Comparison of ENCODE assay signal across 11 cellular contexts in genomic region chr16:14007460-14007859, GRCh38.
A peak's percentile ranks its signal among the peaks of the same experiment; 100 is the strongest.
DNase-seq lines count a peak whose midpoint lies in the region; ATAC-seq, FAIRE-seq and TF ChIP-seq lines count a peak whose summit lies in the region.
"Had no signal": no experiment of that assay in that cellular context is flagged by ENCODE, and none has a peak within 500 bp of the region (broad histone marks: within the 10 kb centered on the region; RNA-seq: fewer than 3 reads in every experiment).

No MANE protein-coding gene starts in this region.

- TF ChIP-seq CTCF in MCF 10A (IDR thresholded peaks at IDR 0.05; ENCODE audit: unreplicated experiment) = no peak
- no peak for TF ChIP-seq CTCF in breast epithelium (IDR thresholded peaks at IDR 0.05)
- no peak for TF ChIP-seq CTCF in astrocyte of the cerebellum (IDR thresholded peaks at IDR 0.05; ENCODE audit: low read depth, low read length, missing control alignments)
- TF ChIP-seq CTCF in type B pancreatic cell (conservative IDR thresholded peaks at IDR 0.05) = peak; percentile 19
- TF ChIP-seq CTCF in pancreas (IDR thresholded peaks at IDR 0.05) = no peak

- H3K27ac Mint-ChIP-seq in MCF 10A (ENCODE audit: low read depth, unreplicated experiment) (peak overlapping the region; percentile 28), type B pancreatic cell (no peak overlapping the region)
- H3K27ac Mint-ChIP-seq: T-helper 1 cell treated with Interleukin-12 subunit alpha and Interleukin-12 subunit beta and Interleukin-4 antibody, amounts not matched to agents 30 μg/mL and 1 μg/mL, for 36 hours had no signal

- WGBS in pancreas, 2 donors = 69% methylated on average over 5 of the region's 5 CpGs

- DNase-seq in MCF 10A (ENCODE audit: unreplicated experiment) (peak; percentile 91), breast epithelium (ENCODE audit: low spot score in 2 of 2) (no peak), HT1080 (ENCODE audit: low read depth) (peak; percentile 65), astrocyte of the cerebellum (ENCODE audit: low read depth) (peak; percentile 72), type B pancreatic cell (ENCODE audit: extremely low spot score, unreplicated experiment) (no peak), pancreas (no peak)
- DNase-seq: foreskin melanocyte had no signal

- H3K27me3 Mint-ChIP-seq in MCF 10A (ENCODE audit: insufficient read depth, unreplicated experiment) = no peaks in the 10 kb centered on the region
- H3K27me3 Mint-ChIP-seq in type B pancreatic cell = peaks cover 7% of the 10 kb centered on the region

- H3K27me3 ChIP-seq in breast epithelium (no peaks in the 10 kb centered on the region), pancreas (no peaks in the 10 kb centered on the region)
- H3K27me3 ChIP-seq: BLaER1 had no signal

- H3K36me3 ChIP-seq in breast epithelium (no peaks in the 10 kb centered on the region), pancreas (no peaks in the 10 kb centered on the region)
- H3K36me3 ChIP-seq: BLaER1 had no signal

- POLR2A ChIA-PET in MCF 10A (lab: Yijun Ruan, JAX) = interaction anchor here (0.6 to 1.2 kb wide), 2 partner anchors 50 to 56 kb away, joined by 3 to 7 read pairs; no protein-coding TSS in a partner anchor

- no peak for ATAC-seq in GM21423 (IDR thresholded peaks at IDR 0.05; ENCODE audit: unreplicated experiment)
- no peak for ATAC-seq in pancreas
- ATAC-seq in HG03520 (IDR thresholded peaks at IDR 0.05; ENCODE audit: unreplicated experiment) = no peak

- no TSS peak for BruUV-seq in MCF 10A (replicated peaks; lab: Mats Ljungman, UMichigan)

- no peak for FAIRE-seq in pancreas (lab: Jason Lieb, UNC)

- TF ChIP-seq POLR2A in breast epithelium (IDR thresholded peaks at IDR 0.05) = no peak

- H3K9me3 Mint-ChIP-seq in MCF 10A (ENCODE audit: unreplicated experiment) = no peaks in the 10 kb centered on the region
- no peaks in the 10 kb centered on the region for H3K9me3 Mint-ChIP-seq in type B pancreatic cell
- H3K9me3 Mint-ChIP-seq: T-helper 1 cell treated with Interleukin-12 subunit alpha and Interleukin-12 subunit beta and Interleukin-4 antibody, amounts not matched to agents 30 μg/mL and 1 μg/mL, for 36 hours had no signal

- CTCF ChIA-PET in MCF 10A (lab: Yijun Ruan, JAX) = interaction anchor here (0.9 to 2.0 kb wide), 3 partner anchors 14 to 84 kb away, joined by 5 to 8 read pairs (median 5); no protein-coding TSS in a partner anchor

- H3K9me3 ChIP-seq in breast epithelium (no peaks in the 10 kb centered on the region), pancreas (no peaks in the 10 kb centered on the region)
- H3K9me3 ChIP-seq: BLaER1 had no signal

- H3K4me3 Mint-ChIP-seq in MCF 10A (ENCODE audit: unreplicated experiment) (no peak overlapping the region), type B pancreatic cell (no peak overlapping the region)
- H3K4me3 Mint-ChIP-seq: T-helper 1 cell treated with Interleukin-12 subunit alpha and Interleukin-12 subunit beta and Interleukin-4 antibody, amounts not matched to agents 30 μg/mL and 1 μg/mL, for 36 hours had no signal

- H3K27ac ChIP-seq in breast epithelium (no peak overlapping the region), pancreas (no peak overlapping the region)
- H3K27ac ChIP-seq: BLaER1 had no signal

- H3K4me1 ChIP-seq in breast epithelium = peaks cover 0 to 4% of the 10 kb centered on the region in 2 donors
- H3K4me1 ChIP-seq in pancreas = peaks cover 2 to 8% (median 3%) of the 10 kb centered on the region in 3 donors

- intact Hi-C loops in MCF 10A (cut with micrococcal nuclease) (no loop called here), breast epithelium (cut with DNase I; ENCODE audit: low total_unique reads) (no loop called here), pancreas (cut with DNase I) (no loop called here)

- in situ Hi-C loops in astrocyte of the cerebellum (cut with HindIII; ENCODE audit: low sequenced_read_pairs) = no loop called here

- H3K4me3 ChIP-seq in breast epithelium = no peak overlapping the region
- H3K4me3 ChIP-seq in astrocyte of the cerebellum (ENCODE audit: low read depth, low read length) = no peak overlapping the region
- no peak overlapping the region for H3K4me3 ChIP-seq in pancreas
- H3K4me3 ChIP-seq: BLaER1 had no signal

- H3K36me3 Mint-ChIP-seq in MCF 10A (ENCODE audit: insufficient read depth, unreplicated experiment) (no peaks in the 10 kb centered on the region), type B pancreatic cell (no peaks in the 10 kb centered on the region)

- peaks cover 24% of the 10 kb centered on the region for H3K4me1 Mint-ChIP-seq in MCF 10A (ENCODE audit: insufficient read depth, unreplicated experiment)
- peaks cover 47% of the 10 kb centered on the region for H3K4me1 Mint-ChIP-seq in type B pancreatic cell (ENCODE audit: unreplicated experiment)

Comparison
In these comparisons a context has a peak if more than half of its experiments do, and no peak if none do; other contexts are left out.
1. DNase-seq: peak in MCF 10A (single experiment), HT1080 (single experiment) and astrocyte of the cerebellum (single experiment); none in breast epithelium (0 of 2), type B pancreatic cell (single experiment) and pancreas (0 of 6).